Comparison of ENCODE assay signal across 27 cellular contexts in genomic region chrX:119570351-119570835, GRCh38.
"Had no signal": no experiment of that assay in that cellular context is flagged by ENCODE, and none has a peak within 500 bp of the region (broad histone marks: within the 10 kb centered on the region; RNA-seq: fewer than 3 reads in every experiment).

No MANE protein-coding gene starts in this region.

- H3K27ac Mint-ChIP-seq: activated CD4-positive, alpha-beta memory T cell treated with anti-CD3 and anti-CD28 coated beads for 36 hours; activated CD4-positive, alpha-beta T cell treated with anti-CD3 and anti-CD28 coated beads for 36 hours; activated CD4-positive, alpha-beta T cell treated with anti-CD3 and anti-CD28 coated beads, Interleukin-2, amount 10 ng/mL, durations not matched to agents 24 days and 14 days; activated CD8-positive, alpha-beta memory T cell treated with anti-CD3 and anti-CD28 coated beads, Interleukin-2, amount 10 ng/mL, durations not matched to agents 7 days and 5 days; activated CD8-positive, alpha-beta T cell treated with anti-CD3 and anti-CD28 coated beads, Interleukin-2, amount 10 ng/mL, durations not matched to agents 7 days and 5 days; activated naive CD4-positive, alpha-beta T cell treated with anti-CD3 and anti-CD28 coated beads, Interleukin-2, amount 10 ng/mL, durations not matched to agents 7 days and 5 days; activated naive CD4-positive, alpha-beta T cell treated with anti-CD3 and anti-CD28 coated beads, Interleukin-2, amount 50 U/mL, for 72 hours; activated naive CD8-positive, alpha-beta T cell treated with anti-CD3 and anti-CD28 coated beads, Interleukin-2, amount 10 ng/mL, durations not matched to agents 7 days and 5 days; activated T-cell treated with anti-CD3 and anti-CD28 coated beads, Interleukin-2, amount 50 U/mL, for 24 hours; activated T-cell treated with anti-CD3 and anti-CD28 coated beads, Interleukin-2, amount 50 U/mL, for 72 hours; effector memory CD8-positive, alpha-beta T cell had no signal

- H3K9me3 ChIP-seq: ascending aorta, esophagus squamous epithelium had no signal

- H3K36me3 Mint-ChIP-seq: activated CD4-positive, alpha-beta memory T cell treated with anti-CD3 and anti-CD28 coated beads for 36 hours; activated CD8-positive, alpha-beta memory T cell treated with anti-CD3 and anti-CD28 coated beads, Interleukin-2, amount 10 ng/mL, durations not matched to agents 7 days and 5 days; activated naive CD4-positive, alpha-beta T cell treated with anti-CD3 and anti-CD28 coated beads, Interleukin-2, amount 10 ng/mL, durations not matched to agents 7 days and 5 days; activated naive CD4-positive, alpha-beta T cell treated with anti-CD3 and anti-CD28 coated beads, Interleukin-2, amount 50 U/mL, for 72 hours; activated naive CD8-positive, alpha-beta T cell treated with anti-CD3 and anti-CD28 coated beads, Interleukin-2, amount 10 ng/mL, durations not matched to agents 7 days and 5 days had no signal

- H3K9me3 Mint-ChIP-seq: activated CD4-positive, alpha-beta memory T cell treated with anti-CD3 and anti-CD28 coated beads for 36 hours; activated CD4-positive, alpha-beta T cell treated with anti-CD3 and anti-CD28 coated beads, Interleukin-2, amount 10 ng/mL, durations not matched to agents 24 days and 14 days; activated naive CD4-positive, alpha-beta T cell treated with anti-CD3 and anti-CD28 coated beads, Interleukin-2, amount 10 ng/mL, durations not matched to agents 7 days and 5 days; activated naive CD4-positive, alpha-beta T cell treated with anti-CD3 and anti-CD28 coated beads, Interleukin-2, amount 50 U/mL, for 72 hours; activated naive CD8-positive, alpha-beta T cell treated with anti-CD3 and anti-CD28 coated beads, Interleukin-2, amount 10 ng/mL, durations not matched to agents 7 days and 5 days; activated T-cell treated with anti-CD3 and anti-CD28 coated beads, Interleukin-2, amount 50 U/mL, for 24 hours; activated T-cell treated with anti-CD3 and anti-CD28 coated beads, Interleukin-2, amount 50 U/mL, for 72 hours; effector memory CD8-positive, alpha-beta T cell had no signal

- H3K27ac ChIP-seq: ascending aorta, brain microvascular endothelial cell, epithelial cell of prostate, esophagus squamous epithelium had no signal

- ATAC-seq: activated CD4-positive, alpha-beta T cell treated with anti-CD3 and anti-CD28 coated beads for 36 hours; activated CD8-positive, alpha-beta memory T cell treated with anti-CD3 and anti-CD28 coated beads, Interleukin-2, amount 10 ng/mL, durations not matched to agents 7 days and 5 days; activated CD8-positive, alpha-beta T cell treated with anti-CD3 and anti-CD28 coated beads, Interleukin-2, amount 10 ng/mL, durations not matched to agents 7 days and 5 days; activated naive CD4-positive, alpha-beta T cell treated with anti-CD3 and anti-CD28 coated beads, Interleukin-2, amount 50 U/mL, for 72 hours; activated T-cell treated with anti-CD3 and anti-CD28 coated beads, Interleukin-2, amount 50 U/mL, for 72 hours; effector memory CD8-positive, alpha-beta T cell had no signal

- H3K4me3 Mint-ChIP-seq: activated CD4-positive, alpha-beta memory T cell treated with anti-CD3 and anti-CD28 coated beads for 36 hours; activated CD4-positive, alpha-beta T cell treated with anti-CD3 and anti-CD28 coated beads for 36 hours; activated CD4-positive, alpha-beta T cell treated with anti-CD3 and anti-CD28 coated beads, Interleukin-2, amount 10 ng/mL, durations not matched to agents 24 days and 14 days; activated CD8-positive, alpha-beta memory T cell treated with anti-CD3 and anti-CD28 coated beads, Interleukin-2, amount 10 ng/mL, durations not matched to agents 7 days and 5 days; activated CD8-positive, alpha-beta T cell treated with anti-CD3 and anti-CD28 coated beads, Interleukin-2, amount 10 ng/mL, durations not matched to agents 7 days and 5 days; activated naive CD4-positive, alpha-beta T cell treated with anti-CD3 and anti-CD28 coated beads, Interleukin-2, amount 10 ng/mL, durations not matched to agents 7 days and 5 days; activated naive CD8-positive, alpha-beta T cell treated with anti-CD3 and anti-CD28 coated beads, Interleukin-2, amount 10 ng/mL, durations not matched to agents 7 days and 5 days; activated T-cell treated with anti-CD3 and anti-CD28 coated beads, Interleukin-2, amount 50 U/mL, for 24 hours; activated T-cell treated with anti-CD3 and anti-CD28 coated beads, Interleukin-2, amount 50 U/mL, for 72 hours; effector memory CD8-positive, alpha-beta T cell had no signal

- H3K27me3 Mint-ChIP-seq: activated CD4-positive, alpha-beta memory T cell treated with anti-CD3 and anti-CD28 coated beads for 36 hours; activated CD4-positive, alpha-beta T cell treated with anti-CD3 and anti-CD28 coated beads for 36 hours; activated CD8-positive, alpha-beta memory T cell treated with anti-CD3 and anti-CD28 coated beads, Interleukin-2, amount 10 ng/mL, durations not matched to agents 7 days and 5 days; activated naive CD8-positive, alpha-beta T cell treated with anti-CD3 and anti-CD28 coated beads, Interleukin-2, amount 10 ng/mL, durations not matched to agents 7 days and 5 days; effector memory CD8-positive, alpha-beta T cell had no signal

- H3K36me3 ChIP-seq: ascending aorta, brain microvascular endothelial cell, esophagus squamous epithelium had no signal

- DNase-seq: activated CD4-positive, alpha-beta memory T cell treated with anti-CD3 and anti-CD28 coated beads for 36 hours; activated CD4-positive, alpha-beta T cell treated with anti-CD3 and anti-CD28 coated beads for 36 hours; activated CD4-positive, alpha-beta T cell treated with anti-CD3 and anti-CD28 coated beads, Interleukin-2, amount 10 ng/mL, durations not matched to agents 24 days and 14 days; activated CD4-positive, CD25-positive, alpha-beta regulatory T cell; activated CD4-positive, CD25-positive, alpha-beta regulatory T cell treated with anti-CD3 and anti-CD28 coated beads, Interleukin-2, amount 50 U/mL, for 72 hours; activated CD8-positive, alpha-beta memory T cell treated with anti-CD3 and anti-CD28 coated beads, Interleukin-2, amount 10 ng/mL, durations not matched to agents 7 days and 5 days; activated CD8-positive, alpha-beta memory T cell treated with anti-CD3 and anti-CD28 coated beads, Interleukin-2, amount 50 U/mL, for 4 hours; activated CD8-positive, alpha-beta T cell treated with anti-CD3 and anti-CD28 coated beads, Interleukin-2, amount 10 ng/mL, durations not matched to agents 7 days and 5 days; activated gamma-delta T cell; activated naive CD4-positive, alpha-beta T cell; activated naive CD4-positive, alpha-beta T cell treated with anti-CD3 and anti-CD28 coated beads, Interleukin-2, amount 10 ng/mL, durations not matched to agents 7 days and 5 days; activated naive CD8-positive, alpha-beta T cell treated with anti-CD3 and anti-CD28 coated beads, Interleukin-2, amount 10 ng/mL, durations not matched to agents 7 days and 5 days; activated T-cell treated with anti-CD3 and anti-CD28 coated beads, Interleukin-2, amount 50 U/mL, for 24 hours; activated T-cell treated with anti-CD3 and anti-CD28 coated beads, Interleukin-2, amount 50 U/mL, for 72 hours; brain microvascular endothelial cell; cortex of kidney; dermis blood vessel endothelial cell; effector CD4-positive, alpha-beta T cell; effector memory CD8-positive, alpha-beta T cell; esophagus squamous epithelium; foreskin melanocyte; T-helper 2 cell had no signal

- H3K4me3 ChIP-seq: ascending aorta, esophagus squamous epithelium had no signal

- H3K27me3 ChIP-seq: ascending aorta, brain microvascular endothelial cell, esophagus squamous epithelium had no signal

- FAIRE-seq: colon, endothelial cell of umbilical vein had no signal
